In the genomic region with DNA sequence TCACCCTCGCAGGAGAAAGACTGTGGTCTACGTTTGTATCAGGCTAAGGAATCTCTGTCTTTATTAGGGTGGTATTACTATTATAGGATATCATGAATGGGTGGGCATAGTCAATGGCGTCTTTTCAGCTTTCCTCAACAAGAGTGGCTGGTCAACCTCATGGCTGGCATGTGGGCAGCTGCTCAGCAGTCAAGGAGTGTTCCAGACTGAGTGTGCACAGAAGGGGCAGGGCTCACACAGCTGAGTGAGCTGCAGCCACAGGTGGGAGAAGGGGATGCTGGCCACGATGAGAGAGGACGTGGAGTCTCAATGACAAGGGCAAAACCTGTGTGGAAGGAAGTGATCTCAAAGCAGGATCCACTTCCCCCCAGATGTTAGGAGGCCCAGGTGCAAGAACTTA, we compare ENCODE assay signal across 24 cellular contexts. TPM values are rescaled to one million over a fixed set of nuclear protein-coding genes. Genes with fewer than 3 reads are reported as not detected.
A peak's percentile ranks its signal among the peaks of the same experiment; 100 is the strongest.
DNase-seq lines count a peak whose midpoint lies in the region; ATAC-seq, FAIRE-seq and TF ChIP-seq lines count a peak whose summit lies in the region.
"Had no signal": no experiment of that assay in that cellular context is flagged by ENCODE, and none has a peak within 500 bp of the region (broad histone marks: within the 10 kb centered on the region; RNA-seq: fewer than 3 reads in every experiment).

No MANE protein-coding gene starts in this region.

- H3K27me3 ChIP-seq in OCI-LY1 (ENCODE audit: insufficient read depth, low read length) (no peaks in the 10 kb centered on the region), astrocyte (ENCODE audit: insufficient read depth, low read length) (no peaks in the 10 kb centered on the region), esophagus muscularis mucosa (no peaks in the 10 kb centered on the region)
- H3K27me3 ChIP-seq: ascending aorta; BLaER1 treated with 17β-estradiol and CSF1 and Interleukin-3, amounts not matched to agents 10 nM and 100 nM; sigmoid colon had no signal

- TF ChIP-seq CTCF in OCI-LY1 (IDR thresholded peaks at IDR 0.05; ENCODE audit: low read length) (no peak), astrocyte (IDR thresholded peaks at IDR 0.05; ENCODE audit: insufficient read depth, low read depth, low read length) (no peak), esophagus muscularis mucosa (IDR thresholded peaks at IDR 0.05) (no peak)

- no peak for FAIRE-seq in astrocyte (lab: Jason Lieb, UNC)
- FAIRE-seq: K562 had no signal

- H3K4me1 Mint-ChIP-seq in activated T-cell treated with anti-CD3 and anti-CD28 coated beads, Interleukin-2, amount 50 U/mL, for 72 hours (ENCODE audit: low read depth): peaks cover 58% of the 10 kb centered on the region
- H3K4me1 Mint-ChIP-seq in activated T-cell treated with anti-CD3 and anti-CD28 coated beads, Interleukin-2, amount 50 U/mL, for 4 hours (ENCODE audit: low read depth): peaks cover 39% of the 10 kb centered on the region
- peaks cover 29% of the 10 kb centered on the region for H3K4me1 Mint-ChIP-seq in astrocyte (ENCODE audit: low read depth, unreplicated experiment)

- peak overlapping the region; percentile 74 for H3K27ac Mint-ChIP-seq in activated T-cell treated with anti-CD3 and anti-CD28 coated beads, Interleukin-2, amount 50 U/mL, for 72 hours
- no peak overlapping the region for H3K27ac Mint-ChIP-seq in astrocyte (ENCODE audit: unreplicated experiment)

- H3K4me1 ChIP-seq in OCI-LY1 (ENCODE audit: insufficient read depth, low read length, severe bottlenecking) (peaks cover 39% of the 10 kb centered on the region), astrocyte (ENCODE audit: insufficient read depth, low read length) (peaks cover 27% of the 10 kb centered on the region), esophagus muscularis mucosa (peaks cover 0 to 11% (median 8%) of the 10 kb centered on the region in 4 donors)
- H3K4me1 ChIP-seq: ascending aorta, parathyroid adenoma had no signal

- peaks cover 31% of the 10 kb centered on the region for H3K79me2 ChIP-seq in OCI-LY1 (ENCODE audit: insufficient read depth, low read length)
- H3K79me2 ChIP-seq in astrocyte (ENCODE audit: insufficient read depth, low read length): peaks cover 96% of the 10 kb centered on the region
- H3K79me2 ChIP-seq: parathyroid adenoma had no signal

- no peaks in the 10 kb centered on the region for H3K9me2 ChIP-seq in OCI-LY1 (ENCODE audit: low read depth, low read length)

- no peak for ATAC-seq in activated T-cell treated with anti-CD3 and anti-CD28 coated beads, Interleukin-2, amount 50 U/mL, for 72 hours (replicated peaks in 1 of 2)
- ATAC-seq in activated T-cell treated with anti-CD3 and anti-CD28 coated beads, Interleukin-2, amount 50 U/mL, for 4 hours: no peak
- ATAC-seq: K562; naive thymus-derived CD4-positive, alpha-beta T cell; PC-3 had no signal

- H3K36me3 ChIP-seq in OCI-LY1 (ENCODE audit: insufficient read depth, low read length): peaks cover 56% of the 10 kb centered on the region; the same call in 1 of the 2 replicates
- H3K36me3 ChIP-seq in astrocyte (ENCODE audit: insufficient read depth, low read length): peaks cover 12% of the 10 kb centered on the region
- H3K36me3 ChIP-seq in esophagus muscularis mucosa: peaks cover 0 to 3% (median 1%) of the 10 kb centered on the region in 4 donors
- H3K36me3 ChIP-seq: sigmoid colon, WERI-Rb-1 had no signal

- 90% methylated on average over 5 of the region's 5 CpGs for WGBS in esophagus muscularis mucosa

- no peak for TF ChIP-seq EP300 in esophagus muscularis mucosa (IDR thresholded peaks at IDR 0.05)

- TF ChIP-seq POLR2A in esophagus muscularis mucosa (IDR thresholded peaks at IDR 0.05; ENCODE audit: low read depth): no peak

- H3K9me3 ChIP-seq in OCI-LY1 (ENCODE audit: low read length): no peaks in the 10 kb centered on the region
- H3K9me3 ChIP-seq in astrocyte (ENCODE audit: insufficient read depth, low read depth, low read length): no peaks in the 10 kb centered on the region
- no peaks in the 10 kb centered on the region for H3K9me3 ChIP-seq in esophagus muscularis mucosa
- H3K9me3 ChIP-seq: ascending aorta; BLaER1 treated with 17β-estradiol and CSF1 and Interleukin-3, amounts not matched to agents 10 nM and 100 nM; sigmoid colon had no signal

- no peak overlapping the region for H3K4me2 ChIP-seq in OCI-LY1 (ENCODE audit: low read length)
- peak overlapping the region; percentile 28 for H3K4me2 ChIP-seq in astrocyte (ENCODE audit: low read length)
- H3K4me2 ChIP-seq: BLaER1 treated with 17β-estradiol and CSF1 and Interleukin-3, amounts not matched to agents 10 nM and 100 nM had no signal

- H2AFZ ChIP-seq in OCI-LY1 (ENCODE audit: low read length) (no peak overlapping the region), astrocyte (ENCODE audit: low read depth, low read length) (no peak overlapping the region)
- H2AFZ ChIP-seq: parathyroid adenoma had no signal

- H3K27ac ChIP-seq in OCI-LY1 (ENCODE audit: low read depth, low read length, poor library complexity, severe bottlenecking) (peak overlapping the region; percentile 16), astrocyte (ENCODE audit: low read depth, low read length) (peak overlapping the region; percentile 12), esophagus muscularis mucosa (replicated peaks in 1 of 4) (no peak overlapping the region)
- H3K27ac ChIP-seq: ascending aorta; BLaER1 treated with 17β-estradiol and CSF1 and Interleukin-3, amounts not matched to agents 10 nM and 100 nM; parathyroid adenoma; WERI-Rb-1 had no signal

- no peak overlapping the region for H3K4me3 Mint-ChIP-seq in activated T-cell treated with anti-CD3 and anti-CD28 coated beads, Interleukin-2, amount 50 U/mL, for 72 hours
- H3K4me3 Mint-ChIP-seq in activated T-cell treated with anti-CD3 and anti-CD28 coated beads, Interleukin-2, amount 50 U/mL, for 4 hours: no peak overlapping the region
- H3K4me3 Mint-ChIP-seq in astrocyte (ENCODE audit: unreplicated experiment): no peak overlapping the region
- H3K4me3 Mint-ChIP-seq: naive thymus-derived CD4-positive, alpha-beta T cell had no signal

- no peaks in the 10 kb centered on the region for H4K20me1 ChIP-seq in OCI-LY1 (ENCODE audit: insufficient read depth, low read length)
- H4K20me1 ChIP-seq in astrocyte (ENCODE audit: insufficient read depth, low read length): peaks cover 88% of the 10 kb centered on the region

- H3K9ac ChIP-seq in OCI-LY1 (ENCODE audit: low read length) (no peak overlapping the region), astrocyte (ENCODE audit: low read length) (no peak overlapping the region)
- H3K9ac ChIP-seq: BLaER1 treated with 17β-estradiol and CSF1 and Interleukin-3, amounts not matched to agents 10 nM and 100 nM; parathyroid adenoma had no signal

- H3K27me3 Mint-ChIP-seq in activated T-cell treated with anti-CD3 and anti-CD28 coated beads, Interleukin-2, amount 50 U/mL, for 72 hours (ENCODE audit: low read depth): no peaks in the 10 kb centered on the region
- no peaks in the 10 kb centered on the region for H3K27me3 Mint-ChIP-seq in activated T-cell treated with anti-CD3 and anti-CD28 coated beads, Interleukin-2, amount 50 U/mL, for 4 hours (ENCODE audit: low read depth)
- no peaks in the 10 kb centered on the region for H3K27me3 Mint-ChIP-seq in astrocyte (ENCODE audit: low read depth, unreplicated experiment)
- H3K27me3 Mint-ChIP-seq: naive thymus-derived CD4-positive, alpha-beta T cell had no signal

- no peaks in the 10 kb centered on the region for H3F3A ChIP-seq in OCI-LY1 (ENCODE audit: insufficient read depth, low read length)

- H3K36me3 Mint-ChIP-seq in activated T-cell treated with anti-CD3 and anti-CD28 coated beads, Interleukin-2, amount 50 U/mL, for 72 hours (ENCODE audit: insufficient read depth in 2 of 2): peaks cover 4 to 24% of the 10 kb centered on the region in 2 donors
- peaks cover 40% of the 10 kb centered on the region for H3K36me3 Mint-ChIP-seq in activated T-cell treated with anti-CD3 and anti-CD28 coated beads, Interleukin-2, amount 50 U/mL, for 4 hours (ENCODE audit: insufficient read depth)
- H3K36me3 Mint-ChIP-seq in astrocyte (ENCODE audit: low read depth, unreplicated experiment): peaks cover 25% of the 10 kb centered on the region

- no peak overlapping the region for H3K4me3 ChIP-seq in OCI-LY1 (ENCODE audit: low read depth, low read length, poor library complexity, severe bottlenecking)
- H3K4me3 ChIP-seq in astrocyte (ENCODE audit: insufficient read depth, low read depth, low read length): no peak overlapping the region
- no peak overlapping the region for H3K4me3 ChIP-seq in esophagus muscularis mucosa
- H3K4me3 ChIP-seq: ascending aorta; BLaER1 treated with 17β-estradiol and CSF1 and Interleukin-3, amounts not matched to agents 10 nM and 100 nM; K562; sigmoid colon had no signal

- H3K9me3 Mint-ChIP-seq in activated T-cell treated with anti-CD3 and anti-CD28 coated beads, Interleukin-2, amount 50 U/mL, for 72 hours: no peaks in the 10 kb centered on the region
- H3K9me3 Mint-ChIP-seq in activated T-cell treated with anti-CD3 and anti-CD28 coated beads, Interleukin-2, amount 50 U/mL, for 4 hours: no peaks in the 10 kb centered on the region
- no peaks in the 10 kb centered on the region for H3K9me3 Mint-ChIP-seq in astrocyte (ENCODE audit: unreplicated experiment)
- H3K9me3 Mint-ChIP-seq: naive thymus-derived CD4-positive, alpha-beta T cell had no signal

- intact Hi-C loops in posterior vena cava (cut with DNase I): no loop called here
- intact Hi-C loops in esophagus muscularis mucosa (cut with DNase I): no loop called here

- DNase-seq in activated T-cell treated with anti-CD3 and anti-CD28 coated beads, Interleukin-2, amount 50 U/mL, for 72 hours: no peak
- DNase-seq in activated T-cell treated with anti-CD3 and anti-CD28 coated beads, Interleukin-2, amount 50 U/mL, for 4 hours: no peak
- DNase-seq in astrocyte (ENCODE audit: low read depth): no peak
- DNase-seq in posterior vena cava (ENCODE audit: low spot score): peak; percentile 23
- no peak for DNase-seq in esophagus muscularis mucosa (ENCODE audit: extremely low spot score)
- DNase-seq in ecto neural progenitor cell (ENCODE audit: low spot score): no peak
- no peak for DNase-seq in nucleus accumbens (lab: John Stamatoyannopoulos, UW)
- DNase-seq: ACHN; activated gamma-delta T cell treated with Interleukin-2 at 50 U/mL for 16 hours; DMS 273 treated with DMSO at 0.1 percent for 48 hours; effector CD8-positive, alpha-beta T cell; GDM1; MM.1S; naive thymus-derived CD4-positive, alpha-beta T cell; NCI-H1694; PC-3; SHP77 treated with DMSO at 0.1 percent for 48 hours; sigmoid colon; WERI-Rb-1 had no signal

RNA-seq across cellular contexts. Expression of a gene that starts 54.7 kb away (rescaled TPM):
- 100 to 1,000 TPM; 191 to 193 TPM for total RNA-seq in activated T-cell treated with anti-CD3 and anti-CD28 coated beads, Interleukin-2, amount 50 U/mL, for 72 hours
- 100 to 1,000 TPM; 173 to 216 (median 180) TPM for total RNA-seq in activated T-cell treated with anti-CD3 and anti-CD28 coated beads, Interleukin-2, amount 50 U/mL, for 4 hours
- total RNA-seq in astrocyte (112 and 115 TPM in 2 replicates), posterior vena cava (10 to 100 TPM; 47.7 to 63.5 TPM), esophagus muscularis mucosa (10 to 100 TPM; 15.0 to 28.8 (median 21.6) TPM)

Comparison
In these comparisons a context has a peak if more than half of its experiments do, and no peak if none do; other contexts are left out.
1. H3K27ac ChIP-seq: peak in OCI-LY1 (single experiment) and astrocyte (single experiment); none in esophagus muscularis mucosa (0 of 4).